ENCODE assay signal across 11 cellular contexts in genomic region chr4:113575391-113575790, GRCh38.
DNase-seq lines count a peak whose midpoint lies in the region; ATAC-seq and TF ChIP-seq lines count a peak whose summit lies in the region.
"Had no signal": no experiment of that assay in that cellular context is flagged by ENCODE, and none has a peak within 500 bp of the region (broad histone marks: within the 10 kb centered on the region; RNA-seq: fewer than 3 reads in every experiment).

No MANE protein-coding gene starts in this region.

- H3K4me3 ChIP-seq in WERI-Rb-1 (ENCODE audit: low read depth, low read length) (no peak overlapping the region), skeletal muscle tissue (ENCODE audit: low read length in 3 of 3) (no peak overlapping the region), ascending aorta (no peak overlapping the region)

- DNase-seq in NCI-H2171 treated with DMSO at 0.1 percent for 48 hours (lab: John Stamatoyannopoulos, UW) (peak; percentile 18), NCI-H2171 (lab: John Stamatoyannopoulos, UW) (no peak), WERI-Rb-1 (no peak), left ventricle myocardium superior (no peak), dermis blood vessel endothelial cell (no peak), NCI-H1417 (lab: John Stamatoyannopoulos, UW) (no peak), ascending aorta (ENCODE audit: low spot score in 2 of 2) (no peak)
- DNase-seq: head of caudate nucleus, NCI-H187, small intestine had no signal

- H3K36me3 ChIP-seq in WERI-Rb-1: no peaks in the 10 kb centered on the region
- no peaks in the 10 kb centered on the region for H3K36me3 ChIP-seq in skeletal muscle tissue (ENCODE audit: control insufficient read depth in 3 of 3, insufficient read depth in 3 of 3, low read length in 3 of 3)
- H3K36me3 ChIP-seq in ascending aorta: no peaks in the 10 kb centered on the region

- TF ChIP-seq CTCF in WERI-Rb-1 (IDR thresholded peaks at IDR 0.05; ENCODE audit: low read depth, low read length): no peak
- TF ChIP-seq CTCF in ascending aorta (IDR thresholded peaks at IDR 0.05): no peak

- peaks cover 3 to 7% (median 6%) of the 10 kb centered on the region in 3 donors for H3K4me1 ChIP-seq in skeletal muscle tissue (ENCODE audit: control insufficient read depth in 3 of 3, insufficient read depth in 3 of 3, low read length in 3 of 3)
- H3K4me1 ChIP-seq in ascending aorta: peaks cover 0 to 20% of the 10 kb centered on the region in 2 donors

- H3K27ac ChIP-seq in WERI-Rb-1 (peak overlapping the region; percentile 77), skeletal muscle tissue (ENCODE audit: low read depth, low read length) (peak overlapping the region; percentile 8), ascending aorta (peak overlapping the region in 1 of 2 donors; percentile 67)

- peak; percentile 28 for ATAC-seq in left ventricle myocardium superior

- H3K27me3 ChIP-seq in WERI-Rb-1 (ENCODE audit: insufficient read depth, low read depth, severe bottlenecking) (no peaks in the 10 kb centered on the region), skeletal muscle tissue (ENCODE audit: control insufficient read depth in 3 of 3, insufficient read depth in 3 of 3, low read length in 3 of 3) (no peaks in the 10 kb centered on the region), ascending aorta (no peaks in the 10 kb centered on the region)

- intact Hi-C loops in left ventricle myocardium superior (cut with micrococcal nuclease): no loop called here
- intact Hi-C loops in ascending aorta (cut with DNase I): no loop called here

- H3K9ac ChIP-seq in skeletal muscle tissue (ENCODE audit: low read depth in 1 of 3, low read length in 3 of 3): no peak overlapping the region

- H3K9me3 ChIP-seq in WERI-Rb-1 (ENCODE audit: severe bottlenecking) (peaks cover 4% of the 10 kb centered on the region), skeletal muscle tissue (ENCODE audit: control insufficient read depth in 3 of 3, low read length in 3 of 3) (no peaks in the 10 kb centered on the region), ascending aorta (no peaks in the 10 kb centered on the region)
